11 cellular contexts compared by ENCODE assay signal in genomic region chr22:24428751-24429410, GRCh38. TPM values are rescaled to one million over a fixed set of nuclear protein-coding genes. Genes with fewer than 3 reads are reported as not detected.
DNase-seq lines count a peak whose midpoint lies in the region; ATAC-seq, FAIRE-seq and TF ChIP-seq lines count a peak whose summit lies in the region.
"Had no signal": no experiment of that assay in that cellular context is flagged by ENCODE, and none has a peak within 500 bp of the region (broad histone marks: within the 10 kb centered on the region; RNA-seq: fewer than 3 reads in every experiment).

No MANE protein-coding gene starts in this region.

- no peaks in the 10 kb centered on the region for H3K36me3 ChIP-seq in liver (ENCODE audit: control insufficient read depth in 4 of 4, insufficient read depth in 3 of 4, low read depth in 1 of 4, low read length in 3 of 4)
- H3K36me3 ChIP-seq in HepG2 (replicated peaks in 1 of 2; ENCODE audit: control insufficient read depth in 1 of 2, insufficient read depth in 2 of 2, low read length in 2 of 2), result no peaks in the 10 kb centered on the region
- H3K36me3 ChIP-seq in OCI-LY7 (ENCODE audit: insufficient read depth, low read length), result peaks cover 10% of the 10 kb centered on the region; the same call in 1 of the 2 replicates
- no peaks in the 10 kb centered on the region for H3K36me3 ChIP-seq in kidney (ENCODE audit: control insufficient read depth in 1 of 2, insufficient read depth in 2 of 2, low read length in 2 of 2)
- H3K36me3 ChIP-seq in vagina, result no peaks in the 10 kb centered on the region
- H3K36me3 ChIP-seq: gastroesophageal sphincter, SJSA1 had no signal

- CTCF ChIA-PET in HepG2 (lab: Yijun Ruan, JAX; ENCODE audit: low intra/inter-chr PET ratio, low total read pairs) (no interaction called here), OCI-LY7 (lab: Charles Lee; ENCODE audit: unreplicated experiment) (interaction anchor here (0.6 kb wide), 1 partner anchor 282 kb away, joined by 6 read pairs; no protein-coding TSS in a partner anchor)

- no peak for TF ChIP-seq RAD21 in liver (IDR thresholded peaks at IDR 0.05)
- no peak for TF ChIP-seq RAD21 in HepG2 (CRISPR knock-in tag; IDR thresholded peaks at IDR 0.05)

- BruUV-seq in HepG2 (replicated peaks; lab: Mats Ljungman, UMichigan) (no TSS peak), OCI-LY7 (replicated peaks; lab: Mats Ljungman, UMichigan) (no TSS peak)

- ATAC-seq in HepG2 (no peak), HG02798 (IDR thresholded peaks at IDR 0.05; ENCODE audit: poor library complexity, unreplicated experiment) (no peak), GM18498 (IDR thresholded peaks at IDR 0.05; ENCODE audit: unreplicated experiment) (no peak), HG02678 (IDR thresholded peaks at IDR 0.05; ENCODE audit: unreplicated experiment) (no peak)
- ATAC-seq: gastroesophageal sphincter had no signal

- H3K9me3 ChIP-seq in liver (ENCODE audit: control insufficient read depth in 4 of 4, low read length in 3 of 4) (no peaks in the 10 kb centered on the region), HepG2 (ENCODE audit: low read length) (no peaks in the 10 kb centered on the region), OCI-LY7 (ENCODE audit: low read length) (no peaks in the 10 kb centered on the region), kidney (ENCODE audit: control insufficient read depth in 1 of 2, low read length in 2 of 2) (no peaks in the 10 kb centered on the region), vagina (no peaks in the 10 kb centered on the region)
- H3K9me3 ChIP-seq: gastroesophageal sphincter had no signal

- TF ChIP-seq POLR2A in HepG2 (IDR thresholded peaks at IDR 0.05; ENCODE audit: insufficient read depth in 1 of 2, low read depth in 2 of 2, low read length in 2 of 2) (no peak), vagina (IDR thresholded peaks at IDR 0.05) (no peak)

- TF ChIP-seq EP300 in HepG2 (IDR thresholded peaks at IDR 0.05; ENCODE audit: low read depth in 2 of 2, low read length in 2 of 2) (no peak), HepG2 (CRISPR knock-in tag; IDR thresholded peaks at IDR 0.05; ENCODE audit: borderline replicate concordance) (no peak)

- no peak for TF ChIP-seq CTCF in liver (IDR thresholded peaks at IDR 0.05; ENCODE audit: low read depth, low read length, missing input control)
- TF ChIP-seq CTCF in HepG2 (CRISPR knock-in tag; IDR thresholded peaks at IDR 0.05), result no peak
- TF ChIP-seq CTCF in OCI-LY7 (conservative IDR thresholded peaks at IDR 0.05; ENCODE audit: low read length), result no peak
- TF ChIP-seq CTCF in kidney (IDR thresholded peaks at IDR 0.05; ENCODE audit: borderline replicate concordance, extremely low read depth, insufficient read depth), result no peak
- no peak for TF ChIP-seq CTCF in vagina (IDR thresholded peaks at IDR 0.05)

- in situ Hi-C loops in HepG2 (cut with HindIII; ENCODE audit: extremely low pct_ligation_motif_present, low pct_unique_long_range_greater_than_20kb), result no loop called here

- 63% methylated on average over 11 of the region's 11 CpGs for WGBS in liver
- WGBS in HepG2 (ENCODE audit: low lambda C conversion rate), result 89% methylated on average over 11 of the region's 11 CpGs

- H3K27me3 ChIP-seq in liver (ENCODE audit: control insufficient read depth in 4 of 4, insufficient read depth in 4 of 4, low read length in 3 of 4), result no peaks in the 10 kb centered on the region
- H3K27me3 ChIP-seq in HepG2 (ENCODE audit: control insufficient read depth in 1 of 2, insufficient read depth in 2 of 2, low read length in 2 of 2), result peaks cover 0 to 4% of the 10 kb centered on the region in 2 experiments; a peak in 2 of 5 replicates
- H3K27me3 ChIP-seq in vagina, result no peaks in the 10 kb centered on the region

- H3K4me1 ChIP-seq in liver (ENCODE audit: control insufficient read depth in 4 of 4, insufficient read depth in 4 of 4, low read length in 3 of 4), result peaks cover 22 to 72% (median 47%) of the 10 kb centered on the region in 4 donors
- H3K4me1 ChIP-seq in HepG2 (ENCODE audit: insufficient read depth, low read length), result peaks cover 40% of the 10 kb centered on the region
- peaks cover 93% of the 10 kb centered on the region for H3K4me1 ChIP-seq in OCI-LY7 (ENCODE audit: insufficient read depth, low read length, poor library complexity, severe bottlenecking)
- H3K4me1 ChIP-seq in kidney (ENCODE audit: control insufficient read depth in 1 of 2, insufficient read depth in 1 of 2, low read depth in 1 of 2, low read length in 2 of 2), result peaks cover 21 to 35% of the 10 kb centered on the region in 2 donors
- peaks cover 38% of the 10 kb centered on the region for H3K4me1 ChIP-seq in vagina

- intact Hi-C loops in HepG2 (cut with micrococcal nuclease; ENCODE audit: unreplicated experiment), result no loop called here
- intact Hi-C loops in OCI-LY7 (cut with micrococcal nuclease; ENCODE audit: unreplicated experiment), result loop anchor here (5.0 kb wide), 1 partner anchor 627 kb away; no protein-coding TSS in a partner anchor
- intact Hi-C loops in kidney (cut with DNase I), result loop anchor here (10.0 kb wide), 1 partner anchor 76 kb away; no protein-coding TSS in a partner anchor
- intact Hi-C loops in vagina (cut with DNase I), result loop anchor here (10.0 kb wide), 1 partner anchor 104 kb away; no protein-coding TSS in a partner anchor

- H3K9ac ChIP-seq in liver (ENCODE audit: low read depth in 1 of 2, low read length in 2 of 2) (no peak overlapping the region), HepG2 (ENCODE audit: insufficient read depth, low read depth, low read length) (no peak overlapping the region), kidney (ENCODE audit: low read length in 2 of 2) (no peak overlapping the region)

- H2AFZ ChIP-seq in HepG2 (ENCODE audit: low read length) (no peak overlapping the region), OCI-LY7 (ENCODE audit: low read length) (0 out of 2 replicates have a peak overlapping the region, but pooled peaks have one; percentile 0)

- H3K4me3 ChIP-seq in liver (ENCODE audit: low read depth in 1 of 3, low read length in 3 of 3), result no peak overlapping the region
- H3K4me3 ChIP-seq in HepG2 (replicated peaks in 1 of 3; ENCODE audit: insufficient read depth in 1 of 3, low read depth in 2 of 3, low read length in 3 of 3), result no peak overlapping the region
- peak overlapping the region; percentile 71 for H3K4me3 ChIP-seq in OCI-LY7 (ENCODE audit: low read depth, low read length, poor library complexity, severe bottlenecking)
- H3K4me3 ChIP-seq in kidney (ENCODE audit: low read length in 2 of 2), result no peak overlapping the region
- H3K4me3 ChIP-seq in vagina, result peak overlapping the region; percentile 7 to 10
- H3K4me3 ChIP-seq: SJSA1 had no signal

- H3K4me2 ChIP-seq in HepG2 (ENCODE audit: low read depth, low read length) (no peak overlapping the region), OCI-LY7 (ENCODE audit: low read length) (peak overlapping the region; percentile 97)

- H3K27ac ChIP-seq in liver (ENCODE audit: low read depth in 1 of 2, low read length in 2 of 2), result peak overlapping the region; percentile 49 to 56
- no peak overlapping the region for H3K27ac ChIP-seq in HepG2 (ENCODE audit: extremely low read length, insufficient read depth, low read length)
- peak overlapping the region; percentile 99 for H3K27ac ChIP-seq in OCI-LY7 (ENCODE audit: low read depth, low read length, poor library complexity, severe bottlenecking)
- no peak overlapping the region for H3K27ac ChIP-seq in kidney (ENCODE audit: low read depth in 2 of 2, low read length in 2 of 2)
- H3K27ac ChIP-seq in vagina, result no peak overlapping the region
- H3K27ac ChIP-seq: SJSA1 had no signal

- DNase-seq in HepG2 (ENCODE audit: low spot score) (no peak), OCI-LY7 (ENCODE audit: low spot score) (peak; percentile 75), kidney (peak; percentile 68), vagina (ENCODE audit: extremely low spot score in 2 of 2) (no peak)

- H3K79me2 ChIP-seq in HepG2 (ENCODE audit: insufficient read depth, low read length), result no peaks in the 10 kb centered on the region
- peaks cover 60% of the 10 kb centered on the region for H3K79me2 ChIP-seq in OCI-LY7 (ENCODE audit: insufficient read depth, low read depth, low read length)

- H4K20me1 ChIP-seq in HepG2 (ENCODE audit: insufficient read depth, low read length) (no peaks in the 10 kb centered on the region), OCI-LY7 (ENCODE audit: insufficient read depth, low read length) (no peaks in the 10 kb centered on the region)

- no peaks in the 10 kb centered on the region for H3K9me2 ChIP-seq in OCI-LY7 (ENCODE audit: insufficient read depth, low read length)

- no peak for FAIRE-seq in HepG2 (lab: Jason Lieb, UNC)
- FAIRE-seq in kidney (lab: Jason Lieb, UNC), result no peak
- FAIRE-seq: D721Med had no signal

- POLR2A ChIA-PET in HepG2 (lab: Yijun Ruan, JAX), result interaction anchor here (0.7 kb wide), 1 partner anchor 77 kb away, joined by 3 read pairs; no protein-coding TSS in a partner anchor
- POLR2A ChIA-PET in OCI-LY7 (lab: Charles Lee), result interaction anchor here (0.9 to 3.5 kb wide), 4 partner anchors 9 to 124 kb away, joined by 3 to 12 read pairs (median 5); no protein-coding TSS in a partner anchor

RNA-seq across cellular contexts. Expression of gene ADORA2A, which starts 1.5 kb away (rescaled TPM):
- total RNA-seq in liver, result 1 to 10 TPM; 4.4 to 5.4 TPM
- 1 to 10 TPM; 3.4 to 3.5 TPM for polyA plus RNA-seq in liver
- total RNA-seq in HepG2 (2016; rRNA removed; fragmentation: Illumina TruSeq; extraction: Trizol), result 3.3 and 4.0 TPM in 2 replicates
- total RNA-seq in HepG2 (2016; cell fraction: cytosol; rRNA removed; fragmentation: Illumina TruSeq; extraction: Trizol; ENCODE audit: low read depth), result 1.3 and 1.5 TPM in 2 replicates
- 3.1 and 3.5 TPM in 2 replicates for total RNA-seq in HepG2 (2016; cell fraction: insoluble cytoplasmic fraction; rRNA removed; fragmentation: Illumina TruSeq; extraction: Trizol)
- 2.9 and 5.0 TPM in 2 replicates for total RNA-seq in HepG2 (2016; cell fraction: membrane; rRNA removed; fragmentation: Illumina TruSeq; extraction: Trizol)
- total RNA-seq in HepG2 (2016; cell fraction: nucleus; rRNA removed; fragmentation: Illumina TruSeq; extraction: Trizol), result 2.4 TPM in 2 replicates
- 5.0 and 7.3 TPM in 2 replicates for polyA plus RNA-seq in HepG2 (2011; rRNA removed)
- 4.4 and 5.8 TPM in 2 replicates for polyA plus RNA-seq in HepG2 (2011; cell fraction: cytosol; rRNA removed)
- polyA plus RNA-seq in HepG2 (2011; cell fraction: nucleus; rRNA removed), result 15.5 and 20.4 TPM in 2 replicates
- polyA plus RNA-seq in HepG2 (2012), result 7.5 and 9.0 TPM in 2 replicates
- polyA plus RNA-seq in HepG2 (2016; cell fraction: cytosol; fragmentation: Illumina TruSeq; extraction: Trizol; ENCODE audit: low read depth), result 1.3 and 1.7 TPM in 2 replicates
- 3.1 and 3.9 TPM in 2 replicates for polyA plus RNA-seq in HepG2 (2016; cell fraction: insoluble cytoplasmic fraction; fragmentation: Illumina TruSeq; extraction: Trizol; ENCODE audit: low read depth)
- polyA plus RNA-seq in HepG2 (2016; cell fraction: membrane; fragmentation: Illumina TruSeq; extraction: Trizol; ENCODE audit: low read depth), result 2.3 and 3.2 TPM in 2 replicates
- 4.1 and 4.2 TPM in 2 replicates for polyA plus RNA-seq in HepG2 (2016; cell fraction: nucleus; fragmentation: Illumina TruSeq; extraction: Trizol; ENCODE audit: insufficient read depth, low read depth)
- 3.1 and 18.4 TPM in 2 replicates for polyA minus RNA-seq in HepG2 (2011; rRNA and poly(A)+ RNA removed; ENCODE audit: low replicate concordance)
- 1.4 and 2.7 TPM in 2 replicates for polyA minus RNA-seq in HepG2 (2011; cell fraction: cytosol; rRNA and poly(A)+ RNA removed)
- 4.9 and 7.1 TPM in 2 replicates for polyA minus RNA-seq in HepG2 (2011; cell fraction: nucleus; rRNA and poly(A)+ RNA removed)
- total RNA-seq in OCI-LY7 (2014; rRNA removed; shearing (Covaris generic)), result 31.2 and 35.7 TPM in 2 replicates
- 29.5 and 35.0 TPM in 2 replicates for total RNA-seq in OCI-LY7 (2022)
- total RNA-seq in kidney, result 6.9 TPM
- polyA plus RNA-seq in kidney (ENCODE audit: insufficient read depth, low read depth, low replicate concordance), result 6.1 TPM
- total RNA-seq in vagina, result 5.2 TPM

Comparison
In these comparisons a context has a peak if more than half of its experiments do, and no peak if none do; other contexts are left out.
1. H3K27ac ChIP-seq: peak in liver (2 of 2) and OCI-LY7 (single experiment); none in HepG2 (single experiment), kidney (0 of 2) and vagina (single experiment).
2. H3K4me3 ChIP-seq: peak in OCI-LY7 (single experiment) and vagina (2 of 2); none in liver (0 of 3), HepG2 (0 of 3) and kidney (0 of 2).
3. DNase-seq: peak in OCI-LY7 (single experiment) and kidney (single experiment); none in HepG2 (single experiment) and vagina (0 of 2).